19 cellular contexts compared by ENCODE assay signal in genomic region chr22:22976033-22976922, GRCh38.
A peak's percentile ranks its signal among the peaks of the same experiment; 100 is the strongest.
DNase-seq lines count a peak whose midpoint lies in the region; ATAC-seq, FAIRE-seq and TF ChIP-seq lines count a peak whose summit lies in the region.
"Had no signal": no experiment of that assay in that cellular context is flagged by ENCODE, and none has a peak within 500 bp of the region (broad histone marks: within the 10 kb centered on the region; RNA-seq: fewer than 3 reads in every experiment).

No MANE protein-coding gene starts in this region.

- ATAC-seq in heart right ventricle (no peak), pancreas (no peak), foreskin keratinocyte (no peak)
- ATAC-seq: CD8-positive, alpha-beta T cell had no signal

- 73 to 75% methylated on average over 9 of the region's 9 CpGs for WGBS in heart right ventricle, 2 donors
- WGBS in pancreas, 2 donors = 70 to 74% methylated on average over 9 of the region's 9 CpGs

- FAIRE-seq in bronchial epithelial cell (lab: Jason Lieb, UNC) (peak; percentile 13), pancreas (lab: Jason Lieb, UNC) (no peak)
- FAIRE-seq: H1 had no signal

- TF ChIP-seq CTCF in left ventricle myocardium inferior (IDR thresholded peaks at IDR 0.05; ENCODE audit: borderline replicate concordance) = peak; percentile 39
- peak in 4 of 9 donors; percentile 1 to 22 (median 18) for TF ChIP-seq CTCF in heart right ventricle (IDR thresholded peaks at IDR 0.05)
- no peak for TF ChIP-seq CTCF in bronchial epithelial cell (IDR thresholded peaks at IDR 0.05; ENCODE audit: insufficient read depth, low read length, severe bottlenecking)
- TF ChIP-seq CTCF in pancreas (IDR thresholded peaks at IDR 0.05) = no peak
- no peak for TF ChIP-seq CTCF in foreskin keratinocyte (conservative IDR thresholded peaks at IDR 0.05)

- intact Hi-C loops in left ventricle myocardium inferior (cut with micrococcal nuclease) = no loop called here
- intact Hi-C loops in heart right ventricle (cut with DNase I) = loop anchor here in 2 of 10 donors (5.0 to 10.0 kb wide), 2 partner anchors 59 to 136 kb away; no protein-coding TSS in a partner anchor
- intact Hi-C loops in pancreas (cut with DNase I) = no loop called here

- DNase-seq in left ventricle myocardium inferior (no peak), heart right ventricle (no peak), RPMI8226 (peak; percentile 17), bronchial epithelial cell (ENCODE audit: low read depth) (no peak), NCI-H510A treated with DMSO at 0.1 percent for 48 hours (lab: John Stamatoyannopoulos, UW) (no peak), SIG-M5 treated with dmso at 0.1 percent for 504 hours (lab: John Stamatoyannopoulos, UW; ENCODE audit: unreplicated experiment) (no peak), pancreas (no peak), foreskin keratinocyte (no peak)
- DNase-seq: Calu3; CD8-positive, alpha-beta T cell; DMS53; EL; NCI-H1092 treated with DMSO at 0.1 percent for 48 hours; NCI-H146; NCI-H2029 treated with DMSO at 0.1 percent for 48 hours; NCI-H2171; NCI-H526 treated with DMSO at 0.1 percent for 48 hours; SHP77 had no signal

- H3K4me1 ChIP-seq in left ventricle myocardium inferior (no peaks in the 10 kb centered on the region), heart right ventricle (no peaks in the 10 kb centered on the region), pancreas (no peaks in the 10 kb centered on the region), foreskin keratinocyte (no peaks in the 10 kb centered on the region)

- peaks cover 27% of the 10 kb centered on the region for H3K9me3 ChIP-seq in left ventricle myocardium inferior (replicated peaks)
- peaks cover 0 to 30% (median 15%) of the 10 kb centered on the region in 11 donors for H3K9me3 ChIP-seq in heart right ventricle
- no peaks in the 10 kb centered on the region for H3K9me3 ChIP-seq in pancreas

- H3K36me3 ChIP-seq in left ventricle myocardium inferior = no peaks in the 10 kb centered on the region
- H3K36me3 ChIP-seq in heart right ventricle = no peaks in the 10 kb centered on the region
- no peaks in the 10 kb centered on the region for H3K36me3 ChIP-seq in bronchial epithelial cell (ENCODE audit: control insufficient read depth, insufficient read depth, low read length)
- H3K36me3 ChIP-seq in pancreas = no peaks in the 10 kb centered on the region

- no peaks in the 10 kb centered on the region for H3K27me3 ChIP-seq in left ventricle myocardium inferior (ENCODE audit: low read depth)
- H3K27me3 ChIP-seq in heart right ventricle = no peaks in the 10 kb centered on the region
- peaks cover 1% of the 10 kb centered on the region for H3K27me3 ChIP-seq in bronchial epithelial cell (ENCODE audit: control insufficient read depth, insufficient read depth, low read length)
- H3K27me3 ChIP-seq in pancreas = no peaks in the 10 kb centered on the region
- H3K27me3 ChIP-seq in foreskin keratinocyte = no peaks in the 10 kb centered on the region

- no peak overlapping the region for H3K4me3 ChIP-seq in left ventricle myocardium inferior
- no peak overlapping the region for H3K4me3 ChIP-seq in heart right ventricle
- no peak overlapping the region for H3K4me3 ChIP-seq in bronchial epithelial cell (ENCODE audit: low read depth, low read length)
- H3K4me3 ChIP-seq in pancreas = no peak overlapping the region

- H3K27ac ChIP-seq in left ventricle myocardium inferior (replicated peaks) = no peak overlapping the region
- no peak overlapping the region for H3K27ac ChIP-seq in heart right ventricle
- H3K27ac ChIP-seq in pancreas = no peak overlapping the region
- H3K27ac ChIP-seq in foreskin keratinocyte = no peak overlapping the region
